ENCODE assay signal across 1 cellular context in the genomic region with DNA sequence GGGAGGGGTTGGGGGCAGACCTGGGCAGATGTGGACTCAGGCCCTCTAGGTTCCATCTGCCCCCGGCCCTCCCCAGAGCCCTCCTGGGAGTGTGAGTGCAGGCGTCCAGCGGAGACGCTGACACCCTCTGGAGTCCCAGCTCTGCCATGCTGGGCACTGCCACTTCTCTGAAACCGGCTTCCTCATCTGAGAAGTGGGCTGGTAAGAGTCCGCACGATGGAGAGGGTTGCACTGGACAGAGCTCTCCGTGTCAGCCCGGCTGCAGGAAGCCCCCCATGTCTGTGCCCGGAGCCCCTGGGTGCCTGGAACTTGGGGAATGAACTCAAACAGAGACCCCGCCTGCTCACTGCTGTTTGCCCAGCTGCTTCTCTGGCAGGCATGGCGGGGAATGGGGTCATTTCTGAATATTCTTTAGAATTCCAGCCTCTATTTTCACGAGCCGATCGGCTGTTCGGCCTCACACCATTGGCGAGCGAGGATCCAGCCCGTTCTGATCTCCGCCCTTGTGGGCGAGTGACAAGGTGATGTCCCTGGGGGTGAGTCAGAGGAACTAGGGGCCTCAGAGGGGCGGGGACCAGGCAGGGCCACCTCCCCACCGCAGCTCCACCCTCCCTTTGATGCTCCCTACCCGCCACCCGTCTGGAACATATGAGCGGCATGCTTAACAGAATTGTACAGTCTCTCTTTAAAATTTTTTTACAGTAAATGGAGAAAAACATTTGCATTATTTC.
TF ChIP-seq lines count a peak whose summit lies in the region.

No MANE protein-coding gene starts in this region.

TF ChIP-seq in H1, 55 proteins besides CTCF, POLR2A, EP300 and RAD21:
- TF ChIP-seq EGR1 (IDR thresholded peaks at IDR 0.05; ENCODE audit: borderline replicate concordance, low read depth, low read length) (no peak), GABPA (IDR thresholded peaks at IDR 0.05; ENCODE audit: borderline replicate concordance, insufficient read depth, low read length) (0 out of 2 replicates have a peak, but pooled peaks have one; percentile 22)
